22 cellular contexts compared by ENCODE assay signal in the genomic region with DNA sequence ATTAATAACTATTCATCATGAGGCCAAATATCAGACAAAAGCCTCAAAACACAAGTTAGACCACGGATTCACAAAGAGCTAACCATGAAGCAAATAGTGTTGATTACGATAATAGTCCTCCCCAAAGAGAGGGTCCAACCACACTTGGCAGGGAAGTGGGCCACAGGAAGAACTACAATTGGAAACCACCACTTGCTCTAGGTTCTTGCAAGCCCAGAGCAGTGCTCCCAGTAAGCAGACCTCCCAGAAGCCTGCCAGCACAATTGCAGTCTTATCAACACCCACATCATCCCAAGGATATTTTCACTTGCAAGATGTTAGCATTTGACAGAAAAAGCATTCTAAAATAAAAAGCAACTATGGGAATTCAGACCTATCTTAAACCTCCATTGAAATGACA. TPM values are rescaled to one million over a fixed set of nuclear protein-coding genes. Genes with fewer than 3 reads are reported as not detected.
DNase-seq lines count a peak whose midpoint lies in the region; ATAC-seq and TF ChIP-seq lines count a peak whose summit lies in the region.
"Had no signal": no experiment of that assay in that cellular context is flagged by ENCODE, and none has a peak within 500 bp of the region (broad histone marks: within the 10 kb centered on the region; RNA-seq: fewer than 3 reads in every experiment).

No MANE protein-coding gene starts in this region.

- H3K56ac ChIP-seq in IMR-90 (ENCODE audit: extremely low read depth, insufficient read depth, low read length): no peak overlapping the region

- H3K4me3 Mint-ChIP-seq in CD4-positive, CD25-positive, alpha-beta regulatory T cell: peak overlapping the region in 2 of 4 donors; percentile 9 to 41
- H3K4me3 Mint-ChIP-seq in naive thymus-derived CD4-positive, alpha-beta T cell: peak overlapping the region in 9 of 10 donors; percentile 1 to 65 (median 48)
- H3K4me3 Mint-ChIP-seq: activated naive CD4-positive, alpha-beta T cell treated with anti-CD3 and anti-CD28 coated beads, Interleukin-2, amount 10 ng/mL, durations not matched to agents 7 days and 5 days; activated T-cell treated with anti-CD3 and anti-CD28 coated beads, Interleukin-2, amount 50 U/mL, for 72 hours; CD14-positive monocyte had no signal

- no peak overlapping the region for H2AFZ ChIP-seq in IMR-90 (replicated peaks; ENCODE audit: low read length, poor library complexity)

- no peak overlapping the region for H3K14ac ChIP-seq in IMR-90 (replicated peaks; ENCODE audit: low read depth, low read length)

- POLR2A ChIA-PET in IMR-90 (lab: Charles Lee; ENCODE audit: unreplicated experiment): no interaction called here
- POLR2A ChIA-PET in naive thymus-derived CD4-positive, alpha-beta T cell (lab: Charles Lee): interaction anchor here (2.5 kb wide), 1 partner anchor 11 kb away, joined by 11 read pairs; the partner anchor contains the start of gene SETD2

- no peak overlapping the region for H3K23ac ChIP-seq in IMR-90 (ENCODE audit: low read depth, low read length)

- in situ Hi-C loops in IMR-90 (cut with MboI; ENCODE audit: low sequenced_read_pairs): no loop called here

- TF ChIP-seq RAD21 in IMR-90 (IDR thresholded peaks at IDR 0.05; ENCODE audit: low read length): no peak

- H3K9ac ChIP-seq in IMR-90 (ENCODE audit: low read depth, low read length): no peak overlapping the region

- CTCF ChIA-PET in IMR-90 (lab: Yijun Ruan, JAX): no interaction called here
- CTCF ChIA-PET in naive thymus-derived CD4-positive, alpha-beta T cell (lab: Charles Lee): interaction anchor here (1.5 kb wide), 1 partner anchor 12 kb away, joined by 4 read pairs; no protein-coding TSS in a partner anchor

- no peaks in the 10 kb centered on the region for H3K27me3 ChIP-seq in CD4-positive, CD25-positive, alpha-beta regulatory T cell (ENCODE audit: control insufficient read depth, insufficient read depth, low read length)
- H3K27me3 ChIP-seq in IMR-90 (ENCODE audit: control insufficient read depth, insufficient read depth, low read length) (no peaks in the 10 kb centered on the region), BE2C (no peaks in the 10 kb centered on the region)
- H3K27me3 ChIP-seq in naive thymus-derived CD4-positive, alpha-beta T cell (ENCODE audit: control insufficient read depth in 2 of 2, insufficient read depth in 2 of 2, low read length in 2 of 2): no peaks in the 10 kb centered on the region

- no TSS peak for BruUV-seq in IMR-90 (replicated peaks; lab: Mats Ljungman, UMichigan)

- H4K5ac ChIP-seq in IMR-90 (ENCODE audit: low read depth, low read length): no peak overlapping the region

- no peaks in the 10 kb centered on the region for H3K27me3 Mint-ChIP-seq in CD4-positive, CD25-positive, alpha-beta regulatory T cell
- H3K27me3 Mint-ChIP-seq in naive thymus-derived CD4-positive, alpha-beta T cell: no peaks in the 10 kb centered on the region
- H3K27me3 Mint-ChIP-seq: activated naive CD4-positive, alpha-beta T cell treated with anti-CD3 and anti-CD28 coated beads, Interleukin-2, amount 10 ng/mL, durations not matched to agents 7 days and 5 days had no signal

- peaks cover 47 to 85% (median 65%) of the 10 kb centered on the region in 4 donors for H3K4me1 Mint-ChIP-seq in CD4-positive, CD25-positive, alpha-beta regulatory T cell
- peaks cover 39 to 92% (median 85%) of the 10 kb centered on the region in 7 donors for H3K4me1 Mint-ChIP-seq in naive thymus-derived CD4-positive, alpha-beta T cell

- no peaks in the 10 kb centered on the region for H3K9me3 ChIP-seq in CD4-positive, CD25-positive, alpha-beta regulatory T cell (ENCODE audit: control insufficient read depth in 2 of 2, low read length in 2 of 2)
- no peaks in the 10 kb centered on the region for H3K9me3 ChIP-seq in IMR-90 (ENCODE audit: control insufficient read depth, insufficient read depth, low read length)
- no peaks in the 10 kb centered on the region for H3K9me3 ChIP-seq in naive thymus-derived CD4-positive, alpha-beta T cell (ENCODE audit: control insufficient read depth in 2 of 3, low read length in 3 of 3)
- no peaks in the 10 kb centered on the region for H3K9me3 ChIP-seq in BE2C

- no peak overlapping the region for H4K8ac ChIP-seq in IMR-90 (ENCODE audit: low read depth in 2 of 2, low read length in 2 of 2)

- DNase-seq in CD4-positive, CD25-positive, alpha-beta regulatory T cell: no peak
- peak; percentile 19 for DNase-seq in IMR-90
- peak; percentile 30 for DNase-seq in choroid plexus epithelial cell (ENCODE audit: low read depth)
- DNase-seq in naive thymus-derived CD4-positive, alpha-beta T cell: no peak
- DNase-seq in BE2C: no peak
- no peak for DNase-seq in germinal center (ENCODE audit: low spot score)
- DNase-seq in Right ventricle myocardium inferior (ENCODE audit: missing footprints): no peak
- no peak for DNase-seq in activated CD8-positive, alpha-beta memory T cell treated with anti-CD3 and anti-CD28 coated beads for 24 hours
- DNase-seq: ACHN; activated naive CD4-positive, alpha-beta T cell treated with anti-CD3 and anti-CD28 coated beads, Interleukin-2, amount 10 ng/mL, durations not matched to agents 7 days and 5 days; activated T-cell treated with anti-CD3 and anti-CD28 coated beads, Interleukin-2, amount 50 U/mL, for 72 hours; aorta; central memory CD4-positive, alpha-beta T cell; DMS 273 treated with DMSO at 0.1 percent for 48 hours; foreskin melanocyte; HCEC 1CT; hypothalamus; NCI-H1092 treated with DMSO at 0.1 percent for 48 hours; NCI-H2029 treated with DMSO at 0.1 percent for 48 hours; OCI-M1 had no signal

- no peak overlapping the region for H3K4me3 ChIP-seq in CD4-positive, CD25-positive, alpha-beta regulatory T cell (ENCODE audit: low read depth, low read length)
- H3K4me3 ChIP-seq in IMR-90 (ENCODE audit: insufficient read depth, low read depth, low read length): no peak overlapping the region
- H3K4me3 ChIP-seq in choroid plexus epithelial cell (ENCODE audit: low read depth, low read length): no peak overlapping the region
- no peak overlapping the region for H3K4me3 ChIP-seq in naive thymus-derived CD4-positive, alpha-beta T cell (ENCODE audit: low read length)
- H3K4me3 ChIP-seq in BE2C (ENCODE audit: low read depth, low read length): no peak overlapping the region

- TF ChIP-seq POLR2A in IMR-90 (IDR thresholded peaks at IDR 0.05; ENCODE audit: low read depth, low read length): no peak

- no peak overlapping the region for H2AK9ac ChIP-seq in IMR-90 (replicated peaks; ENCODE audit: low read depth, low read length, poor library complexity)

- peaks cover 4% of the 10 kb centered on the region for H3K36me3 ChIP-seq in CD4-positive, CD25-positive, alpha-beta regulatory T cell (ENCODE audit: control insufficient read depth, insufficient read depth, low read length)
- no peaks in the 10 kb centered on the region for H3K36me3 ChIP-seq in IMR-90 (ENCODE audit: control insufficient read depth, insufficient read depth, low read length)
- H3K36me3 ChIP-seq in naive thymus-derived CD4-positive, alpha-beta T cell (ENCODE audit: control insufficient read depth in 2 of 3, insufficient read depth in 3 of 3, low read length in 3 of 3): no peaks in the 10 kb centered on the region
- H3K36me3 ChIP-seq in BE2C: no peaks in the 10 kb centered on the region

- H2AK5ac ChIP-seq in IMR-90 (ENCODE audit: low read depth, low read length): no peak overlapping the region

- dilution Hi-C loops in IMR-90 (cut with HindIII; ENCODE audit: low sequenced_read_pairs, unreplicated experiment): no loop called here

- WGBS in IMR-90 (ENCODE audit: extremely low coverage in 2 of 2, insufficient read length in 1 of 2), 2 experiments: no CpG with 5 or more reads among the region's 2 CpGs

- no peak overlapping the region for H4K91ac ChIP-seq in IMR-90 (ENCODE audit: insufficient read depth, low read depth, low read length)

- peaks cover 14% of the 10 kb centered on the region for H3K9me1 ChIP-seq in IMR-90 (ENCODE audit: insufficient read depth, low read length)

- no peak for ATAC-seq in CD4-positive, CD25-positive, alpha-beta regulatory T cell (ENCODE audit: low read depth in 2 of 2)
- ATAC-seq in IMR-90 (ENCODE audit: low read depth) (no peak), Right ventricle myocardium inferior (no peak)
- no peak for ATAC-seq in naive thymus-derived CD4-positive, alpha-beta T cell
- ATAC-seq: activated T-cell treated with anti-CD3 and anti-CD28 coated beads, Interleukin-2, amount 50 U/mL, for 72 hours had no signal

- H2BK20ac ChIP-seq in IMR-90 (ENCODE audit: low read depth, low read length): no peak overlapping the region

- H2BK120ac ChIP-seq in IMR-90 (ENCODE audit: low read depth, low read length): no peak overlapping the region

- no peak overlapping the region for H2BK15ac ChIP-seq in IMR-90 (ENCODE audit: low read depth, low read length)

- no peak overlapping the region for H3K18ac ChIP-seq in IMR-90 (ENCODE audit: low read depth, low read length)

- intact Hi-C loops in IMR-90 (cut with micrococcal nuclease) (no loop called here), Right ventricle myocardium inferior (cut with DNase I) (no loop called here)
- intact Hi-C loops in naive thymus-derived CD4-positive, alpha-beta T cell (cut with micrococcal nuclease): loop anchor here in 1 of 2 donors (1.0 kb wide), 1 partner anchor 12 kb away; the partner anchor contains the start of gene SETD2

- no peak overlapping the region for H2BK5ac ChIP-seq in IMR-90 (ENCODE audit: low read depth, low read length, poor library complexity, severe bottlenecking)

- H3K4ac ChIP-seq in IMR-90 (ENCODE audit: low read depth, low read length): no peak overlapping the region

- no peak overlapping the region for H3K4me2 ChIP-seq in IMR-90 (ENCODE audit: low read depth, low read length)

- TF ChIP-seq CTCF in IMR-90 (conservative IDR thresholded peaks at IDR 0.05; ENCODE audit: low read depth, low read length) (no peak), choroid plexus epithelial cell (conservative IDR thresholded peaks at IDR 0.05; ENCODE audit: low read depth, low read length) (no peak), BE2C (IDR thresholded peaks at IDR 0.05; ENCODE audit: low read depth, low read length) (no peak)

- H3K79me1 ChIP-seq in IMR-90 (ENCODE audit: low read depth in 1 of 2, low read length in 2 of 2): peaks cover 0 to 46% of the 10 kb centered on the region in 2 experiments; a peak in 2 of 4 replicates

- H4K20me1 ChIP-seq in IMR-90 (ENCODE audit: insufficient read depth, low read length): peaks cover 83% of the 10 kb centered on the region

- no peaks in the 10 kb centered on the region for H3K9me3 Mint-ChIP-seq in CD4-positive, CD25-positive, alpha-beta regulatory T cell
- peaks cover 0 to 3% (median 0%) of the 10 kb centered on the region in 11 donors for H3K9me3 Mint-ChIP-seq in naive thymus-derived CD4-positive, alpha-beta T cell
- H3K9me3 Mint-ChIP-seq: activated naive CD4-positive, alpha-beta T cell treated with anti-CD3 and anti-CD28 coated beads, Interleukin-2, amount 10 ng/mL, durations not matched to agents 7 days and 5 days; activated T-cell treated with anti-CD3 and anti-CD28 coated beads, Interleukin-2, amount 50 U/mL, for 72 hours; CD14-positive monocyte had no signal

- H3K27ac Mint-ChIP-seq in CD4-positive, CD25-positive, alpha-beta regulatory T cell: peak overlapping the region; percentile 51 to 73 (median 60)
- peak overlapping the region in 4 of 9 donors; percentile 14 to 62 (median 39) for H3K27ac Mint-ChIP-seq in naive thymus-derived CD4-positive, alpha-beta T cell
- H3K27ac Mint-ChIP-seq: activated naive CD4-positive, alpha-beta T cell treated with anti-CD3 and anti-CD28 coated beads, Interleukin-2, amount 10 ng/mL, durations not matched to agents 7 days and 5 days; activated T-cell treated with anti-CD3 and anti-CD28 coated beads, Interleukin-2, amount 50 U/mL, for 72 hours had no signal

- H3K4me1 ChIP-seq in CD4-positive, CD25-positive, alpha-beta regulatory T cell (ENCODE audit: control insufficient read depth, insufficient read depth, low read length, poor library complexity, severe bottlenecking): peaks cover 40% of the 10 kb centered on the region
- H3K4me1 ChIP-seq in IMR-90 (ENCODE audit: control insufficient read depth, insufficient read depth, low read length) (peaks cover 5% of the 10 kb centered on the region), BE2C (no peaks in the 10 kb centered on the region)
- peaks cover 17 to 23% of the 10 kb centered on the region in 2 donors for H3K4me1 ChIP-seq in naive thymus-derived CD4-positive, alpha-beta T cell (ENCODE audit: control insufficient read depth in 2 of 2, insufficient read depth in 2 of 2, low read length in 2 of 2)

- H3K27ac ChIP-seq in CD4-positive, CD25-positive, alpha-beta regulatory T cell (ENCODE audit: insufficient read depth, low read length, poor library complexity, severe bottlenecking): no peak overlapping the region
- H3K27ac ChIP-seq in IMR-90 (ENCODE audit: insufficient read depth, low read length): no peak overlapping the region
- H3K27ac ChIP-seq in naive thymus-derived CD4-positive, alpha-beta T cell (ENCODE audit: low read depth, low read length): no peak overlapping the region
- H3K27ac ChIP-seq: epithelial cell of prostate had no signal

- H3K36me3 Mint-ChIP-seq in CD4-positive, CD25-positive, alpha-beta regulatory T cell: peaks cover 8% of the 10 kb centered on the region
- H3K36me3 Mint-ChIP-seq in naive thymus-derived CD4-positive, alpha-beta T cell: peaks cover 0 to 7% (median 4%) of the 10 kb centered on the region in 5 donors

RNA-seq across cellular contexts. Expression of gene SETD2, which starts 11.3 kb away (rescaled TPM):
- 93.7 TPM for total RNA-seq in CD4-positive, CD25-positive, alpha-beta regulatory T cell
- 10 to 100 TPM; 10.4 to 12.3 (median 11.1) TPM for polyA plus RNA-seq in CD4-positive, CD25-positive, alpha-beta regulatory T cell
- total RNA-seq in IMR-90 (2012; rRNA removed): 20.1 and 30.3 TPM in 2 replicates
- 14.9 and 18.3 TPM in 2 replicates for polyA plus RNA-seq in IMR-90 (2012; rRNA removed)
- 5.0 and 6.7 TPM in 2 replicates for polyA plus RNA-seq in IMR-90 (2012; cell fraction: cytosol; rRNA removed)
- polyA plus RNA-seq in IMR-90 (2012; cell fraction: nucleus; rRNA removed; ENCODE audit: low replicate concordance): 9.4 and 28.0 TPM in 2 replicates
- 10 to 100 TPM; 49.2 to 77.3 (median 71.1) TPM for total RNA-seq in naive thymus-derived CD4-positive, alpha-beta T cell
- 10 to 100 TPM; 11.0 to 25.9 TPM for polyA plus RNA-seq in naive thymus-derived CD4-positive, alpha-beta T cell
- 66.8 TPM for polyA plus RNA-seq in BE2C (2012; ENCODE audit: insufficient read depth, insufficient read length, low read depth)
- 26.7 TPM for total RNA-seq in Right ventricle myocardium inferior

Comparison
In these comparisons a context has a peak if more than half of its experiments do, and no peak if none do; other contexts are left out.
1. DNase-seq: peak in IMR-90 (single experiment) and choroid plexus epithelial cell (single experiment); none in CD4-positive, CD25-positive, alpha-beta regulatory T cell (0 of 3), naive thymus-derived CD4-positive, alpha-beta T cell (0 of 9), BE2C (single experiment), germinal center (single experiment), Right ventricle myocardium inferior (single experiment) and activated CD8-positive, alpha-beta memory T cell treated with anti-CD3 and anti-CD28 coated beads for 24 hours (single experiment).